ENCODE assay signal across 19 cellular contexts in genomic region chr21:37082375-37082774, GRCh38. TPM values are rescaled to one million over a fixed set of nuclear protein-coding genes. Genes with fewer than 3 reads are reported as not detected.
DNase-seq lines count a peak whose midpoint lies in the region; ATAC-seq and TF ChIP-seq lines count a peak whose summit lies in the region.
"Had no signal": no experiment of that assay in that cellular context is flagged by ENCODE, and none has a peak within 500 bp of the region (broad histone marks: within the 10 kb centered on the region; RNA-seq: fewer than 3 reads in every experiment).

No MANE protein-coding gene starts in this region.

- H3K4me1 ChIP-seq in heart left ventricle = peaks cover 0 to 29% (median 16%) of the 10 kb centered on the region in 12 donors
- H3K4me1 ChIP-seq in psoas muscle = peaks cover 43% of the 10 kb centered on the region
- H3K4me1 ChIP-seq in testis = no peaks in the 10 kb centered on the region
- H3K4me1 ChIP-seq in sigmoid colon = peaks cover 0 to 31% (median 17%) of the 10 kb centered on the region in 4 donors

- WGBS in heart left ventricle, 4 donors = 46 to 77% (median 62%) methylated on average over 1 of the region's 1 CpG
- 12 to 50% (median 23%) methylated on average over 1 of the region's 1 CpG for WGBS in psoas muscle, 3 donors
- 53 to 60% methylated on average over 1 of the region's 1 CpG for WGBS in testis, 2 donors
- WGBS in sigmoid colon, 2 donors = 91 to 95% methylated on average over 1 of the region's 1 CpG

- TF ChIP-seq POLR2A in heart left ventricle (IDR thresholded peaks at IDR 0.05) (no peak), testis (IDR thresholded peaks at IDR 0.05) (no peak), sigmoid colon (IDR thresholded peaks at IDR 0.05) (no peak)

- peaks cover 0 to 27% (median 0%) of the 10 kb centered on the region in 12 donors for H3K9me3 ChIP-seq in heart left ventricle
- H3K9me3 ChIP-seq in psoas muscle = peaks cover 4% of the 10 kb centered on the region
- no peaks in the 10 kb centered on the region for H3K9me3 ChIP-seq in testis
- H3K9me3 ChIP-seq in sigmoid colon = no peaks in the 10 kb centered on the region
- H3K9me3 ChIP-seq: A549 had no signal

- DNase-seq in heart left ventricle (no peak), left cardiac atrium (no peak), NCI-H446 treated with DMSO at 0.1 percent for 48 hours (lab: John Stamatoyannopoulos, UW) (peak; percentile 28), left lobe of liver (ENCODE audit: low spot score) (no peak), psoas muscle (no peak), testis (no peak), globus pallidus (ENCODE audit: low spot score) (no peak), sigmoid colon (no peak)
- DNase-seq: AML-193; CD4-positive, alpha-beta memory T cell; DMS53; DND-41; EL; HCEC 1CT; KG1 had no signal

- H3K27ac ChIP-seq in heart left ventricle (no peak overlapping the region), psoas muscle (peak overlapping the region; percentile 33), testis (no peak overlapping the region), sigmoid colon (no peak overlapping the region)
- H3K27ac ChIP-seq: A549, HL-60 had no signal

- intact Hi-C loops in heart left ventricle (cut with DNase I) (no loop called here), left cardiac atrium (cut with DNase I) (no loop called here), psoas muscle (cut with DNase I) (no loop called here), testis (cut with DNase I; ENCODE audit: low total_unique reads) (no loop called here), sigmoid colon (cut with DNase I) (no loop called here)

- TF ChIP-seq CTCF in heart left ventricle (IDR thresholded peaks at IDR 0.05) (no peak), psoas muscle (IDR thresholded peaks at IDR 0.05) (no peak), testis (IDR thresholded peaks at IDR 0.05) (no peak), sigmoid colon (IDR thresholded peaks at IDR 0.05) (no peak)

- H3K36me3 ChIP-seq in heart left ventricle (peaks cover 0 to 2% (median under 1%) of the 10 kb centered on the region in 9 donors), psoas muscle (ENCODE audit: insufficient read depth in 1 of 2, low read depth in 1 of 2) (no peaks in the 10 kb centered on the region), testis (ENCODE audit: low read depth, missing control alignments) (no peaks in the 10 kb centered on the region), sigmoid colon (no peaks in the 10 kb centered on the region)

- no peak overlapping the region for H3K4me3 ChIP-seq in heart left ventricle
- H3K4me3 ChIP-seq in psoas muscle = no peak overlapping the region
- no peak overlapping the region for H3K4me3 ChIP-seq in testis
- no peak overlapping the region for H3K4me3 ChIP-seq in sigmoid colon
- H3K4me3 ChIP-seq: A549, GM12878, GM23338 had no signal

- ATAC-seq in heart left ventricle (peak in 3 of 4 donors; percentile 34 to 49 (median 38)), left cardiac atrium (no peak), left lobe of liver (peak; percentile 41), psoas muscle (peak in 3 of 4 donors; percentile 62 to 81 (median 75))
- ATAC-seq: A549, GM12878, GM23338 had no signal

- H3K27me3 ChIP-seq in heart left ventricle (no peaks in the 10 kb centered on the region), psoas muscle (ENCODE audit: insufficient read depth in 3 of 3, low read length in 2 of 3) (no peaks in the 10 kb centered on the region), testis (no peaks in the 10 kb centered on the region), sigmoid colon (no peaks in the 10 kb centered on the region)

- no peak for TF ChIP-seq EP300 in sigmoid colon (IDR thresholded peaks at IDR 0.05)

RNA-seq across cellular contexts. Expression of gene TTC3, which starts 9.3 kb away (rescaled TPM):
- total RNA-seq in heart left ventricle (10 to 100 TPM; 34.5 to 72.1 (median 46.8) TPM), left cardiac atrium (10 to 100 TPM; 68.2 to 74.4 TPM), left lobe of liver (50.5 TPM), psoas muscle (10 to 100 TPM; 22.2 to 50.3 (median 30.0) TPM), testis (100 to 1,000 TPM; 154 to 181 TPM), sigmoid colon (100 to 1,000 TPM; 108 to 151 (median 114) TPM)
- polyA plus RNA-seq in heart left ventricle (10 to 100 TPM; 15.2 to 26.5 TPM), psoas muscle (10 to 100 TPM in 2 of 3 donors, 1 to 10 TPM in 1; 6.5 to 25.7 (median 13.7) TPM), testis (ENCODE audit: insufficient read depth, low read depth, low replicate concordance) (70.7 TPM), sigmoid colon (10 to 100 TPM; 22.2 to 37.7 (median 26.4) TPM)

RNA-seq across cellular contexts. Expression of gene PIGP, which starts 9.5 kb away (rescaled TPM):
- total RNA-seq in heart left ventricle (10 to 100 TPM; 30.7 to 44.9 (median 37.9) TPM), left cardiac atrium (10 to 100 TPM; 32.1 to 33.2 TPM), left lobe of liver (13.6 TPM), psoas muscle (10 to 100 TPM; 26.6 to 46.9 (median 34.4) TPM), testis (10 to 100 TPM; 38.0 to 44.9 TPM), sigmoid colon (10 to 100 TPM; 10.2 to 36.7 (median 17.8) TPM)
- polyA plus RNA-seq in heart left ventricle (10 to 100 TPM; 32.1 to 33.4 TPM), psoas muscle (10 to 100 TPM; 23.0 to 41.5 (median 27.2) TPM), testis (ENCODE audit: insufficient read depth, low read depth, low replicate concordance) (96.2 TPM), sigmoid colon (10 to 100 TPM; 17.4 to 21.4 (median 19.4) TPM)

Comparison
In these comparisons a context has a peak if more than half of its experiments do, and no peak if none do; other contexts are left out.
1. ATAC-seq: peak in heart left ventricle (3 of 4), left lobe of liver (single experiment) and psoas muscle (3 of 4); none in left cardiac atrium (0 of 2).